8 cellular contexts compared by ENCODE assay signal in the genomic region with DNA sequence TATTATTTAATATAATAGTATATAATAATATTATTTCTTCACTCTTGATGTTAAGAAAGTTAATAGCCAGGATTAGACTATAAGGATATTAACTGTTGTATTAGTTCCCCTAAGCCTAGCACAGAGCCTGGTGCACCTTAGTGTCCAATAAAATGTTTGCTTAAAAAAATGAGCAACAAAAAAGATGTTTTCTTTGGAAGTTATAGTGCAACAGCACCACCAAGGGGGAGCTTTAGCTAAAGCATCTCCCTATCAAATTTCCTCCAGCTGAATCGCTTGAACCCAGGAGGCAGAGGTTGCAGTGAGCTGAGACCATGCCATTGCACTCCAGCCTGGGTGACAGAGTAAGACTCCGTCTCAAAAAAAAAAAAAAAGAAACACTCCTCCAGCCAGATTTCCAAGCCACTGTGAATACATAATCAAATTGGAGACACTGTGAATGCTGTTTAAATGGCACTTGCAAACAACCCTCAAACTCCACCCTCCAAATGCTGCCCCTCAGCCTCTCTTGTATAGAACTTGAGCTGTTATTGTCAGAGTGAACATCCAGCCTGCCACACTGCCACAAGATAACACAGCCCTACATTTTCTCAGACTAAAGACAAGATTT.
DNase-seq lines count a peak whose midpoint lies in the region; ATAC-seq, FAIRE-seq and TF ChIP-seq lines count a peak whose summit lies in the region.

No MANE protein-coding gene starts in this region.

- no peaks in the 10 kb centered on the region for H3K9me3 Mint-ChIP-seq in CD8-positive, alpha-beta T cell

- no peak overlapping the region for H3K27ac Mint-ChIP-seq in CD8-positive, alpha-beta T cell

- POLR2A ChIA-PET in CD8-positive, alpha-beta T cell (lab: Charles Lee), result interaction anchor here (0.9 kb wide), 1 partner anchor 8 kb away, joined by 3 read pairs; no protein-coding TSS in a partner anchor
- POLR2A ChIA-PET in HEK293T (lab: Yijun Ruan, JAX), result no interaction called here

- H3K27me3 ChIP-seq in CD8-positive, alpha-beta T cell (ENCODE audit: insufficient read depth, low read length), result no peaks in the 10 kb centered on the region

- intact Hi-C loops in CD8-positive, alpha-beta T cell (cut with DNase I, micrococcal nuclease), result loop anchor here in 1 of 2 experiments (2.0 to 5.0 kb wide), 2 partner anchors 461 to 562 kb away; no protein-coding TSS in a partner anchor
- intact Hi-C loops in kidney (cut with DNase I), result no loop called here

- ATAC-seq in CD8-positive, alpha-beta T cell, result no peak

- no peak overlapping the region for H3K9ac ChIP-seq in kidney (ENCODE audit: low read length in 2 of 2)

- H3K27ac ChIP-seq in CD8-positive, alpha-beta T cell (ENCODE audit: low read depth, low read length), result no peak overlapping the region
- H3K27ac ChIP-seq in VCaP, result no peak overlapping the region
- H3K27ac ChIP-seq in kidney (ENCODE audit: low read depth in 2 of 2, low read length in 2 of 2), result no peak overlapping the region

- TF ChIP-seq CTCF in CD8-positive, alpha-beta T cell (IDR thresholded peaks at IDR 0.05), result peak; percentile 13
- TF ChIP-seq CTCF in VCaP (conservative IDR thresholded peaks at IDR 0.05) (peak; percentile 57), kidney (IDR thresholded peaks at IDR 0.05; ENCODE audit: borderline replicate concordance, extremely low read depth, insufficient read depth) (peak; percentile 38)

- FAIRE-seq in kidney (lab: Jason Lieb, UNC), result no peak

- no peaks in the 10 kb centered on the region for H3K27me3 Mint-ChIP-seq in CD8-positive, alpha-beta T cell (ENCODE audit: low read depth)

- H3K36me3 Mint-ChIP-seq in CD8-positive, alpha-beta T cell, result peaks cover 53% of the 10 kb centered on the region

- DNase-seq in CD8-positive, alpha-beta T cell, result no peak
- DNase-seq in HEK293T (ENCODE audit: extremely low spot score) (peak; percentile 8), kidney (no peak), T-helper 1 cell (no peak), NCI-H345 (lab: John Stamatoyannopoulos, UW) (no peak)
- DNase-seq in stimulated activated CD4-positive, alpha-beta T cell treated with anti-CD3 and anti-CD28 coated beads, Interleukin-2, amount 100 ng/mL, for 24 hours, result no peak
- no peak for DNase-seq in stimulated activated CD8-positive, alpha-beta memory T cell treated with anti-CD3 and anti-CD28 coated beads, Interleukin-4, amount 100 ng/mL, for 48 hours

- H3K36me3 ChIP-seq in CD8-positive, alpha-beta T cell (ENCODE audit: insufficient read depth, low read length), result peaks cover 5% of the 10 kb centered on the region
- no peaks in the 10 kb centered on the region for H3K36me3 ChIP-seq in kidney (ENCODE audit: control insufficient read depth in 1 of 2, insufficient read depth in 2 of 2, low read length in 2 of 2)

- no peaks in the 10 kb centered on the region for H3K4me1 ChIP-seq in CD8-positive, alpha-beta T cell (ENCODE audit: insufficient read depth, low read length)
- no peaks in the 10 kb centered on the region for H3K4me1 ChIP-seq in kidney (ENCODE audit: control insufficient read depth in 1 of 2, insufficient read depth in 1 of 2, low read depth in 1 of 2, low read length in 2 of 2)

- no peak overlapping the region for H3K4me3 Mint-ChIP-seq in CD8-positive, alpha-beta T cell

- H3K4me1 Mint-ChIP-seq in CD8-positive, alpha-beta T cell (ENCODE audit: low read depth), result no peaks in the 10 kb centered on the region

- CTCF ChIA-PET in CD8-positive, alpha-beta T cell (lab: Charles Lee), result interaction anchor here (0.6 to 1.5 kb wide), 3 partner anchors 122 to 564 kb away, joined by 3 to 4 read pairs (median 3); no protein-coding TSS in a partner anchor
- CTCF ChIA-PET in HEK293T (lab: Yijun Ruan, JAX), result interaction anchor here (0.7 kb wide), 1 partner anchor 512 kb away, joined by 4 read pairs; no protein-coding TSS in a partner anchor

- no peak overlapping the region for H3K4me3 ChIP-seq in CD8-positive, alpha-beta T cell (ENCODE audit: low read depth, low read length)
- H3K4me3 ChIP-seq in kidney (ENCODE audit: low read length in 2 of 2), result no peak overlapping the region

- no peaks in the 10 kb centered on the region for H3K9me3 ChIP-seq in CD8-positive, alpha-beta T cell (ENCODE audit: low read length)
- no peaks in the 10 kb centered on the region for H3K9me3 ChIP-seq in kidney (ENCODE audit: control insufficient read depth in 1 of 2, low read length in 2 of 2)

TF ChIP-seq in HEK293T, 16 proteins besides CTCF, POLR2A, EP300 and RAD21:
- TF ChIP-seq ELF4 (IDR thresholded peaks at IDR 0.05), result no peak
- peak; percentile 55 for TF ChIP-seq ZNF384 (IDR thresholded peaks at IDR 0.05)
- no peak for TF ChIP-seq HDGF (IDR thresholded peaks at IDR 0.05; ENCODE audit: borderline replicate concordance)
